In the genomic region with DNA sequence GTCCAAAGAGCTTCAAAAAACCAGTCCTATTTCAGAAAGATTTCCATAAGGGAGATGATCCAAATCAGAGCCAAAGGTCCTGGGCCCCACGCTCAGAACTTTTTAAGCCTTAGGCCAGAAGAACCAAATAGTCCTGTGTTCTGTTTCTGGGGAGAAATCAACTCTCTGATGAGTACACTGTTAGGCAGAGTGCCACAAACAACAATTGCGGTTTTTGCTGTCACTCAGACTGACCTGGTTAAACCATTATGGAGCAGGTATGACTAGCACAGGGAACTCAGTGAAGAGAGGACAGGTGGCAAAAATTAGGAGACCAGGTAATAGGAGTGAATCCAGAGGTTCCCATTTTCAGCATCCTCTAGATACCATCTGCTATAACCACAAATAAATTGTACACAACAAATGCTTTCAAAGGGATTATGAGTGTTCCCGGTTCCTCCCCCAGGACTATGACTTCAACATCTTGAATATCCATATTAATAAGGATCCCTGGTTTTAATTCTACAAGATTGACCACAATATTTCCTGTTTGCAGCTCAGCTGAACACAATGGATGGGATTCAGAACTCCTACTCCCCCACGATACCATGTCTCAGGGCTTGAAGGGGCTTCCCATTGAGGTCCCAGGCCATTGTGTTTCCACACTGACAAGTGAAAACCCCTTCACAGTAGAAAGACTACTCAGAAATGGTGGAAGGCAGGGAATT, we compare ENCODE assay signal across 23 cellular contexts. TPM values are rescaled to one million over a fixed set of nuclear protein-coding genes. Genes with fewer than 3 reads are reported as not detected.
DNase-seq lines count a peak whose midpoint lies in the region; ATAC-seq, FAIRE-seq and TF ChIP-seq lines count a peak whose summit lies in the region.
"Had no signal": no experiment of that assay in that cellular context is flagged by ENCODE, and none has a peak within 500 bp of the region (broad histone marks: within the 10 kb centered on the region; RNA-seq: fewer than 3 reads in every experiment).

No MANE protein-coding gene starts in this region.

- H3K9ac ChIP-seq in K562 (ENCODE audit: insufficient read depth in 1 of 2, low read depth in 2 of 2, low read length in 2 of 2), result peak overlapping the region in 1 of 2 experiments; percentile 57; a peak in 2 of 4 replicates
- H3K9ac ChIP-seq: BLaER1 had no signal

- TF ChIP-seq POLR2A in K562 (conservative IDR thresholded peaks at IDR 0.05), result no peak
- TF ChIP-seq POLR2A in ovary (IDR thresholded peaks at IDR 0.05), result no peak

- H3K27me3 ChIP-seq in K562 (ENCODE audit: control insufficient read depth in 2 of 2, insufficient read depth in 2 of 2, low read length in 2 of 2), result no peaks in the 10 kb centered on the region
- no peaks in the 10 kb centered on the region for H3K27me3 ChIP-seq in HAP-1 (ENCODE audit: low read depth)
- H3K27me3 ChIP-seq in ovary, result no peaks in the 10 kb centered on the region
- H3K27me3 ChIP-seq: BLaER1 had no signal

- H4K20me1 ChIP-seq in K562 (replicated peaks; ENCODE audit: control insufficient read depth, insufficient read depth, low read length), result no peaks in the 10 kb centered on the region
- H4K20me1 ChIP-seq: BLaER1 had no signal

- peak overlapping the region; percentile 62; the same call in 1 of the 2 replicates for H3K4me2 ChIP-seq in K562 (ENCODE audit: insufficient read depth, low read length)
- H3K4me2 ChIP-seq: BLaER1 had no signal

- ATAC-seq in K562, result no peak

- no peak for TF ChIP-seq RAD21 in K562 (CRISPR knock-in tag; conservative IDR thresholded peaks at IDR 0.05 in 1 of 2, IDR thresholded peaks at IDR 0.05 in 1 of 2)

- no peaks in the 10 kb centered on the region for H3K9me1 ChIP-seq in K562 (ENCODE audit: control insufficient read depth, insufficient read depth, low read length)

- 48% methylated on average over 3 of the region's 4 CpGs for WGBS in K562 (ENCODE audit: insufficient coverage, low coverage, missing lambda C conversion rate)
- 90 to 96% (median 92%) methylated on average over 4 of the region's 4 CpGs for whole genome bisulfite sequencing in ovary, 3 donors

- intact Hi-C loops in K562 (cut with micrococcal nuclease) (no loop called here), ovary (cut with DNase I) (no loop called here)

- H3K4me1 ChIP-seq in K562 (replicated peaks in 1 of 2; ENCODE audit: control insufficient read depth in 2 of 2, insufficient read depth in 2 of 2, low read length in 2 of 2) (no peaks in the 10 kb centered on the region; a peak in 2 of 5 replicates), HAP-1 (no peaks in the 10 kb centered on the region), ovary (ENCODE audit: insufficient read depth) (no peaks in the 10 kb centered on the region)
- H3K4me1 ChIP-seq: BLaER1 had no signal

- no peak overlapping the region for H2AFZ ChIP-seq in K562 (ENCODE audit: low read depth, low read length)

- H3K79me2 ChIP-seq in K562 (ENCODE audit: control insufficient read depth, insufficient read depth, low read length), result no peaks in the 10 kb centered on the region

- no peak for FAIRE-seq in K562 (lab: Jason Lieb, UNC)
- FAIRE-seq: colon, islet of Langerhans had no signal

- POLR2A ChIA-PET in K562 (lab: Yijun Ruan, JAX), result interaction anchor here (1.3 kb wide), 1 partner anchor 16 kb away, joined by 4 read pairs; no protein-coding TSS in a partner anchor

- TF ChIP-seq CTCF in K562 (IDR thresholded peaks at IDR 0.05 in 2 of 3, conservative IDR thresholded peaks at IDR 0.05 in 1 of 3; ENCODE audit: insufficient read depth in 2 of 3, low read depth in 1 of 3, low read length in 3 of 3) (no peak), ovary (IDR thresholded peaks at IDR 0.05) (no peak)

- CTCF ChIA-PET in K562 (lab: Yijun Ruan, JAX; ENCODE audit: low intra/inter-chr PET ratio), result no interaction called here

- DNase-seq in EH (ENCODE audit: low read depth) (peak; percentile 3), K562 (ENCODE audit: extremely low read depth in 1 of 4, low spot score in 3 of 4) (no peak), iris pigment epithelial cell (ENCODE audit: low read depth) (peak; percentile 61), HAP-1 (ENCODE audit: low spot score in 2 of 2) (no peak), activated gamma-delta T cell (lab: John Stamatoyannopoulos, UW) (no peak), ovary (no peak)
- DNase-seq: activated effector memory CD4-positive, alpha-beta T cell treated with Interleukin-2 at 50 U/mL for 16 hours; amygdala; DMS 273 treated with DMSO at 0.1 percent for 48 hours; glutamatergic neuron; GOT3; NCI-H1048; NCI-H2081 treated with DMSO at 0.1 percent for 48 hours; NCI-H774; nephron progenitor cell; WERI-Rb-1 had no signal

- H3K27ac ChIP-seq in KOPT-K1 (ENCODE audit: low read depth, low read length, poor library complexity, severe bottlenecking) (peak overlapping the region; percentile 48), K562 (ENCODE audit: extremely low read depth, low read depth, low read length) (peak overlapping the region; percentile 71; the same call in 2 of the 3 replicates), ovary (no peak overlapping the region)
- H3K27ac ChIP-seq: BLaER1, RWPE1, WERI-Rb-1 had no signal

- H3K9me3 ChIP-seq in KOPT-K1 (ENCODE audit: insufficient read depth, low read length, poor library complexity, severe bottlenecking), result no peaks in the 10 kb centered on the region
- H3K9me3 ChIP-seq in K562 (replicated peaks; ENCODE audit: control insufficient read depth, insufficient read depth, low read depth, low read length), result no peaks in the 10 kb centered on the region; the same call in 1 of the 2 replicates
- no peaks in the 10 kb centered on the region for H3K9me3 ChIP-seq in HAP-1
- H3K9me3 ChIP-seq in ovary, result no peaks in the 10 kb centered on the region
- H3K9me3 ChIP-seq: BLaER1 had no signal

- H3K4me3 ChIP-seq in K562 (peak overlapping the region; percentile 22; the same call in 1 of the 2 replicates), HAP-1 (no peak overlapping the region), ovary (no peak overlapping the region)
- H3K4me3 ChIP-seq: BLaER1 had no signal

- no peak for TF ChIP-seq EP300 in K562 (IDR thresholded peaks at IDR 0.05; ENCODE audit: low read length)
- TF ChIP-seq EP300 in ovary (IDR thresholded peaks at IDR 0.05), result no peak

- in situ Hi-C loops in K562 (cut with MboI), result no loop called here
- in situ Hi-C loops in HAP-1 (cut with MboI; ENCODE audit: low sequenced_read_pairs), result no loop called here

- TSS peak; percentile 88 for BruUV-seq in K562 (replicated peaks; lab: Mats Ljungman, UMichigan)

- H3K36me3 ChIP-seq in KOPT-K1 (ENCODE audit: insufficient read depth, low read length) (no peaks in the 10 kb centered on the region), K562 (ENCODE audit: control insufficient read depth, insufficient read depth, low read length) (no peaks in the 10 kb centered on the region), HAP-1 (replicated peaks) (no peaks in the 10 kb centered on the region), ovary (no peaks in the 10 kb centered on the region)
- H3K36me3 ChIP-seq: BLaER1, WERI-Rb-1 had no signal

TF ChIP-seq in K562, 482 proteins besides CTCF, POLR2A, EP300 and RAD21 (continues in another document):
- TF ChIP-seq, protein P1, sequence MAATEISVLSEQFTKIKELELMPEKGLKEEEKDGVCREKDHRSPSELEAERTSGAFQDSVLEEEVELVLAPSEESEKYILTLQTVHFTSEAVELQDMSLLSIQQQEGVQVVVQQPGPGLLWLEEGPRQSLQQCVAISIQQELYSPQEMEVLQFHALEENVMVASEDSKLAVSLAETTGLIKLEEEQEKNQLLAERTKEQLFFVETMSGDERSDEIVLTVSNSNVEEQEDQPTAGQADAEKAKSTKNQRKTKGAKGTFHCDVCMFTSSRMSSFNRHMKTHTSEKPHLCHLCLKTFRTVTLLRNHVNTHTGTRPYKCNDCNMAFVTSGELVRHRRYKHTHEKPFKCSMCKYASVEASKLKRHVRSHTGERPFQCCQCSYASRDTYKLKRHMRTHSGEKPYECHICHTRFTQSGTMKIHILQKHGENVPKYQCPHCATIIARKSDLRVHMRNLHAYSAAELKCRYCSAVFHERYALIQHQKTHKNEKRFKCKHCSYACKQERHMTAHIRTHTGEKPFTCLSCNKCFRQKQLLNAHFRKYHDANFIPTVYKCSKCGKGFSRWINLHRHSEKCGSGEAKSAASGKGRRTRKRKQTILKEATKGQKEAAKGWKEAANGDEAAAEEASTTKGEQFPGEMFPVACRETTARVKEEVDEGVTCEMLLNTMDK (IDR thresholded peaks at IDR 0.05; ENCODE audit: borderline replicate concordance, insufficient read depth, low read depth, low read length, poor library complexity, severe bottlenecking), result no peak
- no peak for TF ChIP-seq YBX1 (IDR thresholded peaks at IDR 0.05)
- no peak for TF ChIP-seq ZNF699 (CRISPR knock-in tag; IDR thresholded peaks at IDR 0.05; ENCODE audit: insufficient replicate concordance)
- no peak for TF ChIP-seq CREM (IDR thresholded peaks at IDR 0.05; ENCODE audit: low read depth)
- TF ChIP-seq, protein P2, sequence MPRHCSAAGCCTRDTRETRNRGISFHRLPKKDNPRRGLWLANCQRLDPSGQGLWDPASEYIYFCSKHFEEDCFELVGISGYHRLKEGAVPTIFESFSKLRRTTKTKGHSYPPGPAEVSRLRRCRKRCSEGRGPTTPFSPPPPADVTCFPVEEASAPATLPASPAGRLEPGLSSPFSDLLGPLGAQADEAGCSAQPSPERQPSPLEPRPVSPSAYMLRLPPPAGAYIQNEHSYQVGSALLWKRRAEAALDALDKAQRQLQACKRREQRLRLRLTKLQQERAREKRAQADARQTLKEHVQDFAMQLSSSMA (CRISPR knock-in tag; IDR thresholded peaks at IDR 0.05), result no peak

RNA-seq across cellular contexts. Expression of a gene that starts 52.1 kb away (rescaled TPM):
- 0.11 and 0.25 TPM in 2 replicates for total RNA-seq in K562 (2011; cell fraction: chromatin; rRNA removed; ENCODE audit: low replicate concordance)
- total RNA-seq in K562 (2011; cell fraction: nucleolus; rRNA removed), result 0.13 TPM in 1 of 2 replicates, not detected in the other
- 0.15 and 0.29 TPM in 2 replicates for total RNA-seq in K562 (2011; cell fraction: nucleoplasm; rRNA removed)
- total RNA-seq in K562 (2014; rRNA removed) (0.04 TPM in 1 of 2 replicates, not detected in the other), K562 (2014; rRNA removed; fragmentation: Illumina TruSeq; extraction: Trizol) (0.15 and 0.22 TPM in 2 replicates), K562 (2015; rRNA removed; fragmentation: Illumina TruSeq; extraction: Trizol) (0.18 and 0.23 TPM in 2 replicates), K562 (2021) (0.11 and 0.13 TPM in 2 replicates), ovary (1 to 10 TPM in 5 of 7 donors, under 1 TPM in 2; 0.61 to 6.9 (median 2.8) TPM)
- polyA plus RNA-seq in K562 (2011; rRNA removed) (0.03 and 0.04 TPM in 2 replicates), K562 (2014; fragmentation: Illumina TruSeq; extraction: Trizol) (0.24 and 0.25 TPM in 2 replicates), K562 (2014; fragmentation: Nextera tagmentation; extraction: Ambion mirVana) (under 1 TPM in 1 of 2 experiments, not detected in 1; 0.07 TPM), K562 (2014; rRNA removed) (0.05 TPM in 1 of 2 replicates, not detected in the other), ovary (1 to 10 TPM in 1 of 2 donors, under 1 TPM in 1; 0.79 to 9.2 TPM)
- 0.03 TPM in 1 of 2 replicates, not detected in the other for polyA plus RNA-seq in K562 (2011; cell fraction: cytosol; rRNA removed)
- 0.13 TPM in 1 of 2 replicates, not detected in the other for polyA plus RNA-seq in K562 (2011; cell fraction: nucleus; rRNA removed)
- 0.08 and 0.12 TPM in 2 replicates for polyA plus RNA-seq in K562 (2012)
- 0.07 TPM in 1 of 2 replicates, not detected in the other for polyA minus RNA-seq in K562 (2011; rRNA and poly(A)+ RNA removed)
- polyA minus RNA-seq in K562 (2011; cell fraction: cytosol; rRNA and poly(A)+ RNA removed), result 2.4 TPM in 1 of 2 replicates, not detected in the other
- not detected in 2 replicates for polyA minus RNA-seq in K562 (2011; cell fraction: nucleus; rRNA and poly(A)+ RNA removed)
- total RNA-seq: activated CD8-positive, alpha-beta memory T cell treated with anti-CD3 and anti-CD28 coated beads for 36 hours had no signal
- polyA plus RNA-seq: IgD-negative memory B cell had no signal

Comparison
In these comparisons a context has a peak if more than half of its experiments do, and no peak if none do; other contexts are left out.
1. DNase-seq: peak in EH (single experiment) and iris pigment epithelial cell (single experiment); none in K562 (0 of 4), HAP-1 (0 of 2), activated gamma-delta T cell (single experiment) and ovary (0 of 5).
2. H3K27ac ChIP-seq: peak in KOPT-K1 (single experiment) and K562 (single experiment); none in ovary (0 of 2).